ENCODE assay signal across 3 cellular contexts in genomic region chr12:57688931-57689330, GRCh38.
"Had no signal": no experiment of that assay in that cellular context is flagged by ENCODE, and none has a peak within 500 bp of the region (broad histone marks: within the 10 kb centered on the region; RNA-seq: fewer than 3 reads in every experiment).

No MANE protein-coding gene starts in this region.

- ATAC-seq: GM12878 had no signal

- DNase-seq: GDM1, GF-D8 had no signal

- H3K4me3 ChIP-seq: GM12878 had no signal
